Comparison of ENCODE assay signal across 29 cellular contexts in genomic region chr11:65599216-65599954, GRCh38. TPM values are rescaled to one million over a fixed set of nuclear protein-coding genes. Genes with fewer than 3 reads are reported as not detected.
"Had no signal": no experiment of that assay in that cellular context is flagged by ENCODE, and none has a peak within 500 bp of the region (broad histone marks: within the 10 kb centered on the region; RNA-seq: fewer than 3 reads in every experiment).

No MANE protein-coding gene starts in this region.

- H3K9ac ChIP-seq: KMS-11 had no signal

- H3K4me1 ChIP-seq: SJSA1 had no signal

- H3K27me3 ChIP-seq: MG63, Peyer's patch, SJSA1 had no signal

- H3K36me3 Mint-ChIP-seq: activated naive CD4-positive, alpha-beta T cell treated with anti-CD3 and anti-CD28 coated beads, Interleukin-2, amount 50 U/mL, for 24 hours; IgD-negative memory B cell had no signal

- H3K27ac Mint-ChIP-seq: activated B cell treated with CpG ODN at 0.5 μM for 24 hours; activated CD4-positive, alpha-beta memory T cell treated with anti-CD3 and anti-CD28 coated beads, Interleukin-2, amount 10 ng/mL, durations not matched to agents 7 days and 5 days; activated CD4-positive, alpha-beta T cell treated with anti-CD3 and anti-CD28 coated beads, Interleukin-2, amount 10 ng/mL, durations not matched to agents 7 days and 5 days; activated naive CD4-positive, alpha-beta T cell treated with anti-CD3 and anti-CD28 coated beads, Interleukin-2, amount 50 U/mL, for 24 hours; activated T-helper 1 cell treated with anti-CD3 and anti-CD28 coated beads, Interleukin-12 subunit alpha, Interleukin-12 subunit beta, Interleukin-2, Interleukin-4 antibody, amounts not matched to agents 30 ng/mL and 10 ng/mL and 1 ng/mL, durations not matched to agents 14 hours and 24 hours and 36 hours; brain had no signal

- H3K9me3 Mint-ChIP-seq: activated B cell treated with CpG ODN at 0.5 μM for 24 hours; activated CD4-positive, alpha-beta memory T cell treated with anti-CD3 and anti-CD28 coated beads, Interleukin-2, amount 10 ng/mL, durations not matched to agents 7 days and 5 days; activated CD4-positive, alpha-beta T cell treated with anti-CD3 and anti-CD28 coated beads, Interleukin-2, amount 10 ng/mL, durations not matched to agents 7 days and 5 days; activated naive CD4-positive, alpha-beta T cell treated with anti-CD3 and anti-CD28 coated beads, Interleukin-2, amount 50 U/mL, for 24 hours; activated T-helper 1 cell treated with anti-CD3 and anti-CD28 coated beads, Interleukin-12 subunit alpha, Interleukin-12 subunit beta, Interleukin-2, Interleukin-4 antibody, amounts not matched to agents 30 ng/mL and 10 ng/mL and 1 ng/mL, durations not matched to agents 14 hours and 24 hours and 36 hours; brain; central memory CD8-positive, alpha-beta T cell; IgD-negative memory B cell had no signal

- H3K4me3 Mint-ChIP-seq: activated B cell treated with CpG ODN at 0.5 μM for 24 hours; activated CD4-positive, alpha-beta memory T cell treated with anti-CD3 and anti-CD28 coated beads, Interleukin-2, amount 10 ng/mL, durations not matched to agents 7 days and 5 days; activated CD4-positive, alpha-beta T cell treated with anti-CD3 and anti-CD28 coated beads, Interleukin-2, amount 10 ng/mL, durations not matched to agents 7 days and 5 days; activated naive CD4-positive, alpha-beta T cell treated with anti-CD3 and anti-CD28 coated beads, Interleukin-2, amount 50 U/mL, for 24 hours; activated T-helper 1 cell treated with anti-CD3 and anti-CD28 coated beads, Interleukin-12 subunit alpha, Interleukin-12 subunit beta, Interleukin-2, Interleukin-4 antibody, amounts not matched to agents 30 ng/mL and 10 ng/mL and 1 ng/mL, durations not matched to agents 14 hours and 24 hours and 36 hours; brain; central memory CD8-positive, alpha-beta T cell; IgD-negative memory B cell had no signal

- H3K27ac ChIP-seq: KMS-11, Peyer's patch, SJSA1 had no signal

- H3K27me3 Mint-ChIP-seq: activated B cell treated with CpG ODN at 0.5 μM for 24 hours; activated CD4-positive, alpha-beta memory T cell treated with anti-CD3 and anti-CD28 coated beads, Interleukin-2, amount 10 ng/mL, durations not matched to agents 7 days and 5 days; activated CD4-positive, alpha-beta T cell treated with anti-CD3 and anti-CD28 coated beads, Interleukin-2, amount 10 ng/mL, durations not matched to agents 7 days and 5 days; activated naive CD4-positive, alpha-beta T cell treated with anti-CD3 and anti-CD28 coated beads, Interleukin-2, amount 50 U/mL, for 24 hours; brain; central memory CD8-positive, alpha-beta T cell; IgD-negative memory B cell had no signal

- H3K9me3 ChIP-seq: MG63, Peyer's patch, SJSA1 had no signal

- H3K4me2 ChIP-seq: KMS-11 had no signal

- DNase-seq: activated B cell treated with CpG ODN at 0.5 μM for 24 hours; activated CD4-positive, alpha-beta memory T cell treated with anti-CD3 and anti-CD28 coated beads, Interleukin-2, amount 10 ng/mL, durations not matched to agents 7 days and 5 days; activated CD4-positive, alpha-beta T cell treated with anti-CD3 and anti-CD28 coated beads for 1 hour; activated CD4-positive, alpha-beta T cell treated with anti-CD3 and anti-CD28 coated beads, Interleukin-2, amount 10 ng/mL, durations not matched to agents 7 days and 5 days; activated effector memory CD4-positive, alpha-beta T cell treated with Interleukin-2 at 50 U/mL for 16 hours; activated naive CD4-positive, alpha-beta T cell; amygdala; MG63; MV-4-11; NCI-H1092 treated with DMSO at 0.1 percent for 48 hours; NCI-H1436; NCI-H1694 treated with DMSO at 0.1 percent for 48 hours; NCI-H2029 treated with DMSO at 0.1 percent for 48 hours; NCI-H510A treated with DMSO at 0.1 percent for 48 hours; NCI-H69; NK-92 treated with Interleukin-12 subunit alpha and Interleukin-12 subunit beta, amount 100 ng/mL, for 24 hours; OCI-M1; Peyer's patch; SHP77; T-helper 2 cell; T1000 had no signal

- H3K4me3 ChIP-seq: MG63, Peyer's patch, SJSA1 had no signal

- ATAC-seq: SK-N-SH treated with all-trans-retinoic acid at 6 μM for 48 hours had no signal

- H3K4me1 Mint-ChIP-seq: brain had no signal

RNA-seq across cellular contexts. Expression of gene KCNK7, which starts 3.8 kb away (rescaled TPM):
- polyA plus RNA-seq: IgD-negative memory B cell had no signal
